ENCODE assay signal across 12 cellular contexts in genomic region chr11:65266210-65266609, GRCh38. TPM values are rescaled to one million over a fixed set of nuclear protein-coding genes. Genes with fewer than 3 reads are reported as not detected.
A peak's percentile ranks its signal among the peaks of the same experiment; 100 is the strongest.
DNase-seq lines count a peak whose midpoint lies in the region; ATAC-seq and TF ChIP-seq lines count a peak whose summit lies in the region.
"Had no signal": no experiment of that assay in that cellular context is flagged by ENCODE, and none has a peak within 500 bp of the region (broad histone marks: within the 10 kb centered on the region; RNA-seq: fewer than 3 reads in every experiment).

No MANE protein-coding gene starts in this region.

- H3K9me3 Mint-ChIP-seq in natural killer cell: no peaks in the 10 kb centered on the region
- no peaks in the 10 kb centered on the region for H3K9me3 Mint-ChIP-seq in natural killer cell treated with Interleukin-12 subunit alpha and Interleukin-12 subunit beta and Interleukin-15 and Interleukin-18, amount 100 ng/mL, for 72 hours
- H3K9me3 Mint-ChIP-seq in CD8-positive, alpha-beta memory T cell: no peaks in the 10 kb centered on the region
- H3K9me3 Mint-ChIP-seq: dendritic cell treated with granulocyte-macrophage colony-stimulating factor and Interleukin-4, amounts not matched to agents 40 ng/mL and 50 ng/mL, for 4 days had no signal

- no peak overlapping the region for H3K4me3 ChIP-seq in cardiac fibroblast (replicated peaks in 1 of 2; ENCODE audit: low read depth in 2 of 2, low read length in 2 of 2)
- no peak overlapping the region for H3K4me3 ChIP-seq in right atrium auricular region
- H3K4me3 ChIP-seq in CD8-positive, alpha-beta memory T cell (ENCODE audit: low read length): no peak overlapping the region

- H3K27me3 ChIP-seq in right atrium auricular region: no peaks in the 10 kb centered on the region
- no peaks in the 10 kb centered on the region for H3K27me3 ChIP-seq in CD8-positive, alpha-beta memory T cell (ENCODE audit: insufficient read depth, low read length, poor library complexity, severe bottlenecking)

- peak overlapping the region in 1 of 2 donors; percentile 67 for H3K27ac Mint-ChIP-seq in natural killer cell
- H3K27ac Mint-ChIP-seq in natural killer cell treated with Interleukin-12 subunit alpha and Interleukin-12 subunit beta and Interleukin-15 and Interleukin-18, amount 100 ng/mL, for 72 hours: peak overlapping the region in 1 of 2 donors; percentile 23
- H3K27ac Mint-ChIP-seq in CD8-positive, alpha-beta memory T cell: peak overlapping the region in 2 of 8 donors; percentile 15 to 64
- H3K27ac Mint-ChIP-seq: dendritic cell treated with granulocyte-macrophage colony-stimulating factor and Interleukin-4, amounts not matched to agents 40 ng/mL and 50 ng/mL, for 4 days had no signal

- H3K4me1 ChIP-seq in right atrium auricular region: peaks cover 0 to 14% of the 10 kb centered on the region in 2 donors
- peaks cover 14% of the 10 kb centered on the region for H3K4me1 ChIP-seq in CD8-positive, alpha-beta memory T cell (ENCODE audit: insufficient read depth, low read length)

- CTCF ChIA-PET in CD8-positive, alpha-beta memory T cell (lab: Charles Lee): no interaction called here

- H3K36me3 Mint-ChIP-seq in natural killer cell: peaks cover 10% of the 10 kb centered on the region
- H3K36me3 Mint-ChIP-seq in natural killer cell treated with Interleukin-12 subunit alpha and Interleukin-12 subunit beta and Interleukin-15 and Interleukin-18, amount 100 ng/mL, for 72 hours: peaks cover 25% of the 10 kb centered on the region
- H3K36me3 Mint-ChIP-seq in CD8-positive, alpha-beta memory T cell: peaks cover 0 to 60% (median 17%) of the 10 kb centered on the region in 3 donors

- no peak overlapping the region for H3K4me3 Mint-ChIP-seq in natural killer cell
- no peak overlapping the region for H3K4me3 Mint-ChIP-seq in natural killer cell treated with Interleukin-12 subunit alpha and Interleukin-12 subunit beta and Interleukin-15 and Interleukin-18, amount 100 ng/mL, for 72 hours
- peak overlapping the region in 2 of 7 donors; percentile 52 to 81 for H3K4me3 Mint-ChIP-seq in CD8-positive, alpha-beta memory T cell
- H3K4me3 Mint-ChIP-seq: dendritic cell treated with granulocyte-macrophage colony-stimulating factor and Interleukin-4, amounts not matched to agents 40 ng/mL and 50 ng/mL, for 4 days had no signal

- peaks cover 14% of the 10 kb centered on the region for H3K36me3 ChIP-seq in right atrium auricular region
- H3K36me3 ChIP-seq in CD8-positive, alpha-beta memory T cell (ENCODE audit: insufficient read depth, low read length): peaks cover 16% of the 10 kb centered on the region

- intact Hi-C loops in natural killer cell (cut with micrococcal nuclease): no loop called here

- H3K27me3 Mint-ChIP-seq in natural killer cell (ENCODE audit: low read depth in 2 of 2): no peaks in the 10 kb centered on the region
- no peaks in the 10 kb centered on the region for H3K27me3 Mint-ChIP-seq in natural killer cell treated with Interleukin-12 subunit alpha and Interleukin-12 subunit beta and Interleukin-15 and Interleukin-18, amount 100 ng/mL, for 72 hours
- H3K27me3 Mint-ChIP-seq in CD8-positive, alpha-beta memory T cell: peaks cover 0 to 2% of the 10 kb centered on the region in 2 donors
- H3K27me3 Mint-ChIP-seq: dendritic cell treated with granulocyte-macrophage colony-stimulating factor and Interleukin-4, amounts not matched to agents 40 ng/mL and 50 ng/mL, for 4 days had no signal

- H3K4me1 Mint-ChIP-seq in natural killer cell: peaks cover 15 to 33% of the 10 kb centered on the region in 2 donors
- H3K4me1 Mint-ChIP-seq in natural killer cell treated with Interleukin-12 subunit alpha and Interleukin-12 subunit beta and Interleukin-15 and Interleukin-18, amount 100 ng/mL, for 72 hours (ENCODE audit: low read depth in 2 of 2): peaks cover 30 to 38% of the 10 kb centered on the region in 2 donors
- peaks cover 24 to 42% (median 33%) of the 10 kb centered on the region in 3 donors for H3K4me1 Mint-ChIP-seq in CD8-positive, alpha-beta memory T cell

- H3K27ac ChIP-seq in right atrium auricular region: no peak overlapping the region
- no peak overlapping the region for H3K27ac ChIP-seq in CD8-positive, alpha-beta memory T cell (ENCODE audit: low read depth, low read length)

- TF ChIP-seq CTCF in natural killer cell (IDR thresholded peaks at IDR 0.05): peak; percentile 38
- TF ChIP-seq CTCF in cardiac fibroblast (IDR thresholded peaks at IDR 0.05; ENCODE audit: low read depth, low read length): peak; percentile 48
- no peak for TF ChIP-seq CTCF in right atrium auricular region (IDR thresholded peaks at IDR 0.05)

- no peak for ATAC-seq in natural killer cell
- ATAC-seq in natural killer cell treated with Interleukin-12 subunit alpha and Interleukin-12 subunit beta and Interleukin-15 and Interleukin-18, amount 100 ng/mL, for 72 hours: no peak
- no peak for ATAC-seq in GM18502 (IDR thresholded peaks at IDR 0.05; ENCODE audit: poor library complexity, unreplicated experiment)

- POLR2A ChIA-PET in CD8-positive, alpha-beta memory T cell (lab: Charles Lee): no interaction called here

- DNase-seq in natural killer cell (no peak), NCI-H526 (lab: John Stamatoyannopoulos, UW) (peak; percentile 28 to 48), cardiac fibroblast (ENCODE audit: low read depth in 2 of 2) (no peak), right atrium auricular region (ENCODE audit: low spot score) (no peak), HK-2 (ENCODE audit: unreplicated experiment) (no peak)
- DNase-seq in natural killer cell treated with Interleukin-12 subunit alpha and Interleukin-12 subunit beta and Interleukin-15 and Interleukin-18, amount 100 ng/mL, for 72 hours (ENCODE audit: low spot score): no peak
- no peak for DNase-seq in CD8-positive, alpha-beta memory T cell
- DNase-seq: GF-D8, NCI-H1048, NCI-H446 had no signal

- no peaks in the 10 kb centered on the region for H3K9me3 ChIP-seq in right atrium auricular region
- H3K9me3 ChIP-seq in CD8-positive, alpha-beta memory T cell (ENCODE audit: low read length): no peaks in the 10 kb centered on the region

RNA-seq across cellular contexts. Expression of gene POLA2, which starts 4.4 kb away (rescaled TPM):
- 10 to 100 TPM; 21.2 to 24.2 (median 22.7) TPM for total RNA-seq in natural killer cell
- 10 to 100 TPM; 56.8 to 80.9 TPM for total RNA-seq in natural killer cell treated with Interleukin-12 subunit alpha and Interleukin-12 subunit beta and Interleukin-15 and Interleukin-18, amount 100 ng/mL, for 72 hours
- total RNA-seq in right atrium auricular region: 10 to 100 TPM in 1 of 2 donors, 1 to 10 TPM in 1; 4.5 to 12.4 TPM
- 10 to 100 TPM; 75.6 to 78.8 TPM for total RNA-seq in CD8-positive, alpha-beta memory T cell
- 11.0 TPM for polyA plus RNA-seq in CD8-positive, alpha-beta memory T cell

RNA-seq across cellular contexts. Expression of gene CDC42EP2, which starts 48.5 kb away (rescaled TPM):
- total RNA-seq in natural killer cell (1 to 10 TPM; 1.4 to 1.5 (median 1.5) TPM), right atrium auricular region (10 to 100 TPM; 14.4 to 31.0 TPM)
- 1 to 10 TPM in 1 of 2 donors, not detected in 1; 1.7 TPM for total RNA-seq in natural killer cell treated with Interleukin-12 subunit alpha and Interleukin-12 subunit beta and Interleukin-15 and Interleukin-18, amount 100 ng/mL, for 72 hours
- 1 to 10 TPM in 1 of 2 experiments, under 1 TPM in 1; 0.62 to 1.0 TPM for total RNA-seq in CD8-positive, alpha-beta memory T cell
- polyA plus RNA-seq in CD8-positive, alpha-beta memory T cell: not detected

Comparison
In these comparisons a context has a peak if more than half of its experiments do, and no peak if none do; other contexts are left out.
1. DNase-seq: peak in NCI-H526 (2 of 2); none in natural killer cell (single experiment), natural killer cell treated with Interleukin-12 subunit alpha and Interleukin-12 subunit beta and Interleukin-15 and Interleukin-18, amount 100 ng/mL, for 72 hours (single experiment), cardiac fibroblast (0 of 2), right atrium auricular region (single experiment), HK-2 (single experiment) and CD8-positive, alpha-beta memory T cell (0 of 5).
2. CTCF ChIP-seq: peak in natural killer cell (single experiment) and cardiac fibroblast (single experiment); none in right atrium auricular region (0 of 2).
3. RNA of gene CDC42EP2, which starts 48.5 kb away (total RNA-seq): 14.4 to 31.0 TPM in right atrium auricular region; 1.7 TPM in natural killer cell treated with Interleukin-12 subunit alpha and Interleukin-12 subunit beta and Interleukin-15 and Interleukin-18, amount 100 ng/mL, for 72 hours, 1.4 to 1.5 TPM in natural killer cell and 0.62 to 1.0 TPM in CD8-positive, alpha-beta memory T cell; every median in the first group is over 4 times any median in the second.